15 cellular contexts compared by ENCODE assay signal in the genomic region with DNA sequence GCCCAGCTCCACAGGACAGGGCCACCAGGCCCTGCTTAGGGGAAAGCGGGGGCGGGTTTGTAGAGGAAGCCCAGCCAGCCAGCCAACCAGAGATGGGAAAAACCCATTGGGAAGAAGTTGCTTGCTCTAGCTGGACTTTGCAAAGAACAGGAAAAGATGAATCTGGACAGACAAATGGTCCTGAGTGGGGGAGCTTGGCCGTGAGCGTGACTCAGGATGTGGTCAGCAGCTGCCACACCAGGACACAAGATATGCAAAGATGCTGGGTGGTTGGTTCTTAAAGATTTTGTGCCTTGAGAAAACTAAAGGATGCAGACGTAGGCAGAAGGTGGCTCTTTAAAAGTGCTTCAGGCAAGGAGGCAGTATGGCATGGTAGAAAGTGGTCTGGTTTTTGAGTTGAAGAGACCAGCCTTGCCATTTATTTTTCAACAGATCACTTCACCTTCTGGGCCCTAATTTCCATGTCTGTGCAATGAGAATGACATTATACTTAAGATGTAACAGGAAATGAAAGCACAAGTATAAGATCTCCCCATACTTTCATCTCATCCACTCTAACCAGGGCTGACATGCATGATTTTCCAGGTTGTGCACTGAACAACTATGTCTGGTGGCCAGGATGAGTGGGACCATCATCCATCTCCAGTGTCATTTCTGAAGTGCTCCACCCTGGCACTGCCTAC. TPM values are rescaled to one million over a fixed set of nuclear protein-coding genes. Genes with fewer than 3 reads are reported as not detected.
A peak's percentile ranks its signal among the peaks of the same experiment; 100 is the strongest.
DNase-seq lines count a peak whose midpoint lies in the region; ATAC-seq and TF ChIP-seq lines count a peak whose summit lies in the region.
"Had no signal": no experiment of that assay in that cellular context is flagged by ENCODE, and none has a peak within 500 bp of the region (broad histone marks: within the 10 kb centered on the region; RNA-seq: fewer than 3 reads in every experiment).

No MANE protein-coding gene starts in this region.

- H3K27ac Mint-ChIP-seq in naive B cell: peak overlapping the region in 3 of 6 donors; percentile 42 to 49 (median 48)
- H3K27ac Mint-ChIP-seq in activated T-cell treated with anti-CD3 and anti-CD28 coated beads, Interleukin-2, amount 50 U/mL, for 24 hours: no peak overlapping the region
- H3K27ac Mint-ChIP-seq: activated naive CD4-positive, alpha-beta T cell treated with anti-CD3 and anti-CD28 coated beads, Interleukin-2, amount 10 ng/mL, durations not matched to agents 7 days and 5 days had no signal

- no peaks in the 10 kb centered on the region for H3K9me3 Mint-ChIP-seq in naive B cell
- no peaks in the 10 kb centered on the region for H3K9me3 Mint-ChIP-seq in activated T-cell treated with anti-CD3 and anti-CD28 coated beads, Interleukin-2, amount 50 U/mL, for 24 hours
- H3K9me3 Mint-ChIP-seq: activated naive CD4-positive, alpha-beta T cell treated with anti-CD3 and anti-CD28 coated beads, Interleukin-2, amount 10 ng/mL, durations not matched to agents 7 days and 5 days; CD14-positive monocyte had no signal

- DNase-seq in GM12865 (ENCODE audit: low read depth) (peak; percentile 51), OCI-LY7 (ENCODE audit: low spot score) (no peak), cardiac fibroblast (ENCODE audit: low read depth in 2 of 2) (peak; percentile 46 to 72), naive B cell (no peak), SW480 (ENCODE audit: low spot score) (no peak)
- no peak for DNase-seq in activated T-cell treated with anti-CD3 and anti-CD28 coated beads, Interleukin-2, amount 50 U/mL, for 24 hours
- DNase-seq: activated naive CD4-positive, alpha-beta T cell treated with anti-CD3 and anti-CD28 coated beads, Interleukin-2, amount 10 ng/mL, durations not matched to agents 7 days and 5 days; NCI-H1436; NCI-H526 treated with DMSO at 0.1 percent for 48 hours; stomach had no signal

- H3K4me2 ChIP-seq in OCI-LY7 (ENCODE audit: low read length): peak overlapping the region; percentile 49

- CTCF ChIA-PET in OCI-LY7 (lab: Charles Lee; ENCODE audit: unreplicated experiment): no interaction called here

- H3K36me3 ChIP-seq in OCI-LY7 (ENCODE audit: insufficient read depth, low read length): no peaks in the 10 kb centered on the region
- H3K36me3 ChIP-seq: stomach had no signal

- no peaks in the 10 kb centered on the region for H3K27me3 Mint-ChIP-seq in naive B cell
- H3K27me3 Mint-ChIP-seq in activated T-cell treated with anti-CD3 and anti-CD28 coated beads, Interleukin-2, amount 50 U/mL, for 24 hours: peaks cover 49% of the 10 kb centered on the region

- no peaks in the 10 kb centered on the region for H3K79me2 ChIP-seq in OCI-LY7 (ENCODE audit: insufficient read depth, low read depth, low read length)

- no peaks in the 10 kb centered on the region for H3K36me3 Mint-ChIP-seq in naive B cell
- no peaks in the 10 kb centered on the region for H3K36me3 Mint-ChIP-seq in activated T-cell treated with anti-CD3 and anti-CD28 coated beads, Interleukin-2, amount 50 U/mL, for 24 hours (ENCODE audit: low read depth)
- H3K36me3 Mint-ChIP-seq: CD14-positive monocyte had no signal

- H3K9me2 ChIP-seq in OCI-LY7 (ENCODE audit: insufficient read depth, low read length): no peaks in the 10 kb centered on the region

- BruUV-seq in OCI-LY7 (replicated peaks; lab: Mats Ljungman, UMichigan): no TSS peak

- H4K20me1 ChIP-seq in OCI-LY7 (ENCODE audit: insufficient read depth, low read length): no peaks in the 10 kb centered on the region

- H3K4me3 Mint-ChIP-seq in naive B cell: peak overlapping the region in 2 of 8 donors; percentile 44 to 62
- no peak overlapping the region for H3K4me3 Mint-ChIP-seq in activated T-cell treated with anti-CD3 and anti-CD28 coated beads, Interleukin-2, amount 50 U/mL, for 24 hours
- H3K4me3 Mint-ChIP-seq: activated naive CD4-positive, alpha-beta T cell treated with anti-CD3 and anti-CD28 coated beads, Interleukin-2, amount 10 ng/mL, durations not matched to agents 7 days and 5 days; CD14-positive monocyte had no signal

- POLR2A ChIA-PET in OCI-LY7 (lab: Charles Lee): no interaction called here

- no peaks in the 10 kb centered on the region for H3K9me3 ChIP-seq in OCI-LY7 (ENCODE audit: low read length)
- H3K9me3 ChIP-seq: stomach had no signal

- TF ChIP-seq CTCF in GM12865 (IDR thresholded peaks at IDR 0.05; ENCODE audit: insufficient read depth, low read depth, low read length, missing control alignments) (no peak), OCI-LY7 (conservative IDR thresholded peaks at IDR 0.05; ENCODE audit: low read length) (no peak), cardiac fibroblast (IDR thresholded peaks at IDR 0.05; ENCODE audit: low read depth, low read length) (no peak)

- H2AFZ ChIP-seq in OCI-LY7 (ENCODE audit: low read length): peak overlapping the region; percentile 60; the same call in 1 of the 2 replicates

- peak; percentile 22 to 39 for ATAC-seq in naive B cell (ENCODE audit: low read depth in 2 of 2)
- no peak for ATAC-seq in GM19351 (IDR thresholded peaks at IDR 0.05; ENCODE audit: unreplicated experiment)
- ATAC-seq in GM18870 (IDR thresholded peaks at IDR 0.05; ENCODE audit: unreplicated experiment): no peak

- H3K27ac ChIP-seq in OCI-LY7 (ENCODE audit: low read depth, low read length, poor library complexity, severe bottlenecking): no peak overlapping the region
- H3K27ac ChIP-seq: stomach had no signal

- peaks cover 19% of the 10 kb centered on the region for H3K4me1 ChIP-seq in OCI-LY7 (ENCODE audit: insufficient read depth, low read length, poor library complexity, severe bottlenecking)

- no peak overlapping the region for H3K4me3 ChIP-seq in GM12865 (ENCODE audit: low read depth, low read length)
- no peak overlapping the region for H3K4me3 ChIP-seq in OCI-LY7 (ENCODE audit: low read depth, low read length, poor library complexity, severe bottlenecking)
- H3K4me3 ChIP-seq in cardiac fibroblast (replicated peaks in 1 of 2; ENCODE audit: low read depth in 2 of 2, low read length in 2 of 2): no peak overlapping the region
- H3K4me3 ChIP-seq: stomach had no signal

- H3K4me1 Mint-ChIP-seq in naive B cell: peaks cover 18 to 42% (median 30%) of the 10 kb centered on the region in 3 donors
- peaks cover 17% of the 10 kb centered on the region for H3K4me1 Mint-ChIP-seq in activated T-cell treated with anti-CD3 and anti-CD28 coated beads, Interleukin-2, amount 50 U/mL, for 24 hours (ENCODE audit: low read depth)

- intact Hi-C loops in OCI-LY7 (cut with micrococcal nuclease; ENCODE audit: unreplicated experiment): no loop called here

RNA-seq across cellular contexts. Expression of gene HEATR6, which starts 27.8 kb away (rescaled TPM):
- 9.6 and 10.4 TPM in 2 replicates for total RNA-seq in OCI-LY7 (2014; rRNA removed; shearing (Covaris generic))
- total RNA-seq in OCI-LY7 (2022): 6.6 and 8.7 TPM in 2 replicates
- polyA plus RNA-seq in naive B cell (ENCODE audit: low read depth in 6 of 6): 10 to 100 TPM; 10.1 to 19.1 (median 15.8) TPM

RNA-seq across cellular contexts. Expression of gene CA4, which starts 43.3 kb away (rescaled TPM):
- total RNA-seq in OCI-LY7 (2014; rRNA removed; shearing (Covaris generic)): not detected in 2 replicates
- total RNA-seq in OCI-LY7 (2022): not detected in 2 replicates
- not detected for polyA plus RNA-seq in naive B cell (ENCODE audit: low read depth in 6 of 6)
- total RNA-seq: epithelial cell of proximal tubule, HepG2 had no signal
- polyA plus RNA-seq: CD14-positive monocyte, HepG2 had no signal

Comparison
In these comparisons a context has a peak if more than half of its experiments do, and no peak if none do; other contexts are left out.
1. DNase-seq: peak in GM12865 (single experiment) and cardiac fibroblast (2 of 2); none in OCI-LY7 (single experiment), naive B cell (single experiment), SW480 (single experiment) and activated T-cell treated with anti-CD3 and anti-CD28 coated beads, Interleukin-2, amount 50 U/mL, for 24 hours (single experiment).
2. ATAC-seq: peak in naive B cell (2 of 2); none in GM19351 (single experiment) and GM18870 (single experiment).